In the genomic region with DNA sequence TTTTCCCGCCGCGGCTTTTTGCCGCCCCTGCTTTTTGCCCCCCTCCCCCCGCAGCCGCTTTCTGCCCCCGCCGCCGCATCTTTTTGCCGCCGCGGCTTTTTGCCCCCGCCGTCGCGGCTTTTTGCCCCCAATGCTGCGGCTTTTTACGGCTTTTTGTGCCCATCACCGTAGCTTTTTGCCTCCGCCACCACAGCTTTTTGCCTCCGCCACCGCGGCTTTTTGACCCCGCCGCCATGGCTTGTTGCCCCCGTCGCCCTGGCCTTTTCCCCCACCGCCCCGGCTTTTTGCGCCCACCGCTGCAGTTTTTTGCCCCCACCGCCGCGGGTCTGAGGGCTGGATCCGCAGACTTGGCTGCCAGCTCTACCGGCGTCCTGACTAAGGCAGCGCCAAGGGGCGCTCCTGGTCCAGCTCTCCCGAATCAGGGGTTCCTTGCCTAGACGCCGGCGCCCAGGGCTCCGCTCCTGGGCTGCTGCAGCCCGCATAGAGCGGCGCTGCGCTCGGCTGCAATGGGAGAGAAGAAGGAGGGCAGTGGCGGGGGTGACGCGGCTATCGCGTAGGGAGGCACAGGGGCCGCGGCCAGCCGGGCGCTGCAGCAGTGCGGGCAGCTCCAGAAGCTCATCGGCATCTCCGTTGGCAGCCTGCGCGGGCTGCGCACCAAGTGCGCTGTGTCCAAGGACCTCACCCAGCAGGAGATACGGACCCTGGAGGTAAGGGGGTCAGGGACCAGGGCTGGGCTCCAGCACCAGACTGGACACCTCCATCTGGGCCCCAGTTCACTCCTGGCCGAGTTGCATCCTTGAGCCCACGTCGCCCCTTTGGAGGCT, we compare ENCODE assay signal across 7 cellular contexts.
DNase-seq lines count a peak whose midpoint lies in the region; ATAC-seq, FAIRE-seq and TF ChIP-seq lines count a peak whose summit lies in the region.
"Not testable (repeated sequence)": the region's sequence is repeated elsewhere in the genome, so short reads cannot be mapped to it uniquely, and the experiment has no call there.

No MANE protein-coding gene starts in this region.

- not testable (repeated sequence) for TF ChIP-seq POLR2A in K562 (conservative IDR thresholded peaks at IDR 0.05); gastroesophageal sphincter (IDR thresholded peaks at IDR 0.05); stomach (IDR thresholded peaks at IDR 0.05)

- not testable (repeated sequence) for H3K4ac ChIP-seq in H9 (ENCODE audit: low read depth, low read length); neuronal stem cell (ENCODE audit: low read length)

- H3K9me3 ChIP-seq in H9 (ENCODE audit: control insufficient read depth, low read depth, low read length); SK-N-SH; K562 (replicated peaks; ENCODE audit: control insufficient read depth, insufficient read depth, low read depth, low read length); gastroesophageal sphincter; iPS-20b (ENCODE audit: insufficient read depth, low read depth, low read length); neuronal stem cell (replicated peaks in 1 of 2; ENCODE audit: control insufficient read depth in 2 of 2, insufficient read depth in 1 of 2, low read depth in 1 of 2, low read length in 2 of 2): not testable (repeated sequence)
- peaks cover 0 to 24% (median 15%) of the 10 kb centered on the region in 4 donors for H3K9me3 ChIP-seq in stomach

- intact Hi-C loops in K562 (cut with micrococcal nuclease); stomach (cut with DNase I; ENCODE audit: low total_unique reads): not testable (repeated sequence)

- FAIRE-seq in K562 (lab: Jason Lieb, UNC): not testable (repeated sequence)

- H3K4me1 Mint-ChIP-seq in H9: not testable (repeated sequence)

- WGBS in H9 (ENCODE audit: extremely low coverage, insufficient read length, low lambda C conversion rate): no CpG with 5 or more reads among the region's 69 CpGs
- 14% methylated on average over 52 of the region's 69 CpGs for WGBS in SK-N-SH (ENCODE audit: low lambda C conversion rate)
- 57% methylated on average over 34 of the region's 69 CpGs for WGBS in K562 (ENCODE audit: insufficient coverage, low coverage, missing lambda C conversion rate)
- 7 to 13% methylated on average over 31 to 35 of the region's 69 CpGs for WGBS in gastroesophageal sphincter (ENCODE audit: low coverage in 1 of 2), 2 donors
- no CpG with 5 or more reads among the region's 69 CpGs for WGBS in neuronal stem cell (ENCODE audit: extremely low coverage in 2 of 2, insufficient read length in 2 of 2, insufficient replicate concordance in 1 of 2), 2 donors
- WGBS in stomach, 5 donors: 8 to 19% (median 14%) methylated on average over 39 to 51 of the region's 69 CpGs

- H2BK12ac ChIP-seq in H9 (ENCODE audit: insufficient read length, low read depth, low read length); neuronal stem cell (ENCODE audit: low read length): not testable (repeated sequence)

- H3K9me1 ChIP-seq in K562 (ENCODE audit: control insufficient read depth, insufficient read depth, low read length): not testable (repeated sequence)

- H2BK120ac ChIP-seq in H9 (ENCODE audit: low read depth, low read length, poor library complexity, severe bottlenecking): not testable (repeated sequence)
- H2BK120ac ChIP-seq in neuronal stem cell (ENCODE audit: low read depth, low read length): peak overlapping the region; percentile 81

- H3K18ac ChIP-seq in H9 (ENCODE audit: insufficient read length, low read depth, low read length); neuronal stem cell (ENCODE audit: low read length): not testable (repeated sequence)

- not testable (repeated sequence) for H4K20me1 ChIP-seq in H9 (ENCODE audit: control insufficient read depth, insufficient read depth, insufficient read length); SK-N-SH (ENCODE audit: insufficient read depth); K562 (replicated peaks; ENCODE audit: control insufficient read depth, insufficient read depth, low read length)

- H3T11ph ChIP-seq in H9 (ENCODE audit: low read length): not testable (repeated sequence)

- not testable (repeated sequence) for H3K9me2 ChIP-seq in SK-N-SH

- peaks cover 38 to 49% of the 10 kb centered on the region in 2 experiments for H3K9me3 Mint-ChIP-seq in H9

- H3K36me3 Mint-ChIP-seq in H9 (ENCODE audit: insufficient read depth in 1 of 3, low read depth in 3 of 3): peaks cover 6 to 11% (median 10%) of the 10 kb centered on the region in 3 experiments

- not testable (repeated sequence) for H3K27ac ChIP-seq in H9 (ENCODE audit: insufficient read length, low read depth, low read length); SK-N-SH (ENCODE audit: low read depth in 2 of 2, low read length in 1 of 2); K562 (ENCODE audit: extremely low read depth, low read depth, low read length); gastroesophageal sphincter; iPS-20b (ENCODE audit: low read length); neuronal stem cell (replicated peaks; ENCODE audit: low read length); stomach

- not testable (repeated sequence) for H3K9ac ChIP-seq in H9 (ENCODE audit: extremely low read depth, insufficient read length, low read length); SK-N-SH; K562 (ENCODE audit: insufficient read depth in 1 of 2, low read depth in 2 of 2, low read length in 2 of 2); iPS-20b (ENCODE audit: low read depth, low read length); neuronal stem cell (ENCODE audit: low read depth, low read length, poor library complexity)

- H3K79me2 ChIP-seq in H9 (ENCODE audit: insufficient read depth, low read length); SK-N-SH (ENCODE audit: insufficient read depth); K562 (ENCODE audit: control insufficient read depth, insufficient read depth, low read length): not testable (repeated sequence)

- H3K27me3 ChIP-seq in H9 (ENCODE audit: insufficient read depth, low read length); K562 (ENCODE audit: control insufficient read depth in 2 of 2, insufficient read depth in 2 of 2, low read length in 2 of 2): not testable (repeated sequence)
- H3K27me3 ChIP-seq in SK-N-SH (ENCODE audit: insufficient read depth) (peaks cover 23% of the 10 kb centered on the region), gastroesophageal sphincter (peaks cover 55% of the 10 kb centered on the region), iPS-20b (ENCODE audit: insufficient read depth, low read length) (peaks cover 50% of the 10 kb centered on the region), neuronal stem cell (ENCODE audit: control insufficient read depth in 3 of 3, insufficient read depth in 3 of 3, low read depth in 1 of 3, low read length in 3 of 3) (peaks cover 0 to 16% (median 6%) of the 10 kb centered on the region in 3 experiments), stomach (peaks cover 18 to 57% (median 25%) of the 10 kb centered on the region in 3 donors)

- TF ChIP-seq EP300 in SK-N-SH (IDR thresholded peaks at IDR 0.05; ENCODE audit: borderline replicate concordance in 1 of 2, low read depth in 1 of 2, low read length in 1 of 2); K562 (IDR thresholded peaks at IDR 0.05; ENCODE audit: low read length); gastroesophageal sphincter (IDR thresholded peaks at IDR 0.05); stomach (IDR thresholded peaks at IDR 0.05): not testable (repeated sequence)

- H3F3A ChIP-seq in SK-N-SH (replicated peaks; ENCODE audit: insufficient read depth): not testable (repeated sequence)

- DNase-seq in H9 (peak; percentile 25), stomach (peak; percentile 26)
- not testable (repeated sequence) for DNase-seq in SK-N-SH; K562 (ENCODE audit: extremely low read depth in 1 of 4, low spot score in 3 of 4); neuronal stem cell (ENCODE audit: low spot score)

- not testable (repeated sequence) for H3K56ac ChIP-seq in H9 (ENCODE audit: insufficient read length, low read depth, low read length)

- H3K36me3 ChIP-seq in SK-N-SH (replicated peaks in 1 of 2; ENCODE audit: control insufficient read depth in 1 of 2, insufficient read depth in 2 of 2, low read length in 1 of 2); K562 (ENCODE audit: control insufficient read depth, insufficient read depth, low read length); gastroesophageal sphincter; iPS-20b (ENCODE audit: insufficient read depth, low read depth, low read length); neuronal stem cell (replicated peaks in 1 of 2; ENCODE audit: control insufficient read depth in 2 of 2, insufficient read depth in 2 of 2, low read length in 2 of 2); stomach: not testable (repeated sequence)

- not testable (repeated sequence) for H3K79me1 ChIP-seq in H9 (ENCODE audit: insufficient read depth, low read depth, low read length, poor library complexity, severe bottlenecking); neuronal stem cell (ENCODE audit: low read depth, low read length)

- not testable (repeated sequence) for H3K27me3 Mint-ChIP-seq in H9 (ENCODE audit: low read depth)

- not testable (repeated sequence) for H3K4me3 Mint-ChIP-seq in H9

- not testable (repeated sequence) for H3K4me2 ChIP-seq in H9 (ENCODE audit: insufficient read depth, insufficient read length, low read length); K562 (ENCODE audit: insufficient read depth, low read length)
- H3K4me2 ChIP-seq in SK-N-SH (peak overlapping the region; percentile 87; the same call in 1 of the 2 replicates), neuronal stem cell (ENCODE audit: insufficient read depth, low read length, poor library complexity, severe bottlenecking) (peak overlapping the region; percentile 69)

- not testable (repeated sequence) for H3K14ac ChIP-seq in H9 (ENCODE audit: insufficient read depth, low read length); neuronal stem cell (ENCODE audit: low read length)

- H4K5ac ChIP-seq in H9 (ENCODE audit: insufficient read length, low read depth, low read length): not testable (repeated sequence)

- H3K23ac ChIP-seq in H9 (ENCODE audit: insufficient read length, low read depth, low read length): not testable (repeated sequence)
- H3K23ac ChIP-seq in neuronal stem cell (ENCODE audit: low read depth, low read length, poor library complexity): peak overlapping the region; percentile 80

- H3K4me1 ChIP-seq in H9 (ENCODE audit: insufficient read depth, low read length); SK-N-SH (ENCODE audit: control insufficient read depth in 1 of 2, insufficient read depth in 2 of 2, low read depth in 1 of 2, low read length in 1 of 2); iPS-20b (ENCODE audit: insufficient read depth, low read length); neuronal stem cell (ENCODE audit: control insufficient read depth in 2 of 2, insufficient read depth in 1 of 2, low read depth in 1 of 2, low read length in 2 of 2): not testable (repeated sequence)
- peaks cover 0 to 14% of the 10 kb centered on the region in 2 experiments; a peak in 3 of 5 replicates for H3K4me1 ChIP-seq in K562 (replicated peaks in 1 of 2; ENCODE audit: control insufficient read depth in 2 of 2, insufficient read depth in 2 of 2, low read length in 2 of 2)
- H3K4me1 ChIP-seq in gastroesophageal sphincter: peaks cover 0 to 18% (median 12%) of the 10 kb centered on the region in 3 donors
- H3K4me1 ChIP-seq in stomach: peaks cover 12 to 15% (median 14%) of the 10 kb centered on the region in 4 donors

- TF ChIP-seq RAD21 in SK-N-SH (IDR thresholded peaks at IDR 0.05; ENCODE audit: low read length); K562 (CRISPR knock-in tag; conservative IDR thresholded peaks at IDR 0.05 in 1 of 2, IDR thresholded peaks at IDR 0.05 in 1 of 2): not testable (repeated sequence)

- not testable (repeated sequence) for H2BK20ac ChIP-seq in H9 (ENCODE audit: low read depth, low read length, poor library complexity, severe bottlenecking)

- H2BK15ac ChIP-seq in H9 (ENCODE audit: low read depth, low read length); neuronal stem cell (ENCODE audit: low read length): not testable (repeated sequence)

- not testable (repeated sequence) for H2AFZ ChIP-seq in H9 (ENCODE audit: low read length); SK-N-SH (ENCODE audit: low read depth); K562 (ENCODE audit: low read depth, low read length); neuronal stem cell (ENCODE audit: low read length)

- peak overlapping the region in 1 of 2 experiments; percentile 58; a peak in 1 of 4 replicates for H3K4me3 ChIP-seq in SK-N-SH (ENCODE audit: low read depth in 2 of 2, low read length in 1 of 2)
- H3K4me3 ChIP-seq in K562: peak overlapping the region; percentile 49; the same call in 1 of the 2 replicates
- H3K4me3 ChIP-seq in gastroesophageal sphincter: peak overlapping the region in 1 of 2 donors; percentile 50
- peak overlapping the region; percentile 33; the same call in 1 of the 2 replicates for H3K4me3 ChIP-seq in iPS-20b (ENCODE audit: low read length)
- H3K4me3 ChIP-seq in neuronal stem cell (ENCODE audit: low read length in 2 of 2): not testable (repeated sequence)
- H3K4me3 ChIP-seq in stomach: peak overlapping the region; percentile 30 to 45 (median 34)

- ATAC-seq in K562 (peak; percentile 36; the same call in 2 of the 3 replicates), gastroesophageal sphincter (peak; percentile 48)

- H3K23me2 ChIP-seq in H9 (ENCODE audit: insufficient read length, low read depth, low read length, poor library complexity, severe bottlenecking): not testable (repeated sequence)

- not testable (repeated sequence) for H4K91ac ChIP-seq in H9 (ENCODE audit: insufficient read length, low read depth, low read length); neuronal stem cell (ENCODE audit: low read depth, low read length, poor library complexity)

- H2AK5ac ChIP-seq in H9 (ENCODE audit: insufficient read length, low read length); neuronal stem cell (ENCODE audit: low read depth, low read length): not testable (repeated sequence)

- H2BK5ac ChIP-seq in H9 (ENCODE audit: insufficient read length, low read length): not testable (repeated sequence)
- peak overlapping the region; percentile 66 for H2BK5ac ChIP-seq in neuronal stem cell (ENCODE audit: low read length)

- not testable (repeated sequence) for H4K8ac ChIP-seq in H9 (replicated peaks; ENCODE audit: insufficient read length, low read depth, low read length); neuronal stem cell (ENCODE audit: low read depth, low read length)

- in situ Hi-C loops in K562 (cut with MboI): loop anchor here (25.0 kb wide), 1 partner anchor 1781 kb away; no protein-coding TSS in a partner anchor

- CTCF ChIA-PET in SK-N-SH (lab: Yijun Ruan, JAX); K562 (lab: Yijun Ruan, JAX; ENCODE audit: low intra/inter-chr PET ratio): not testable (repeated sequence)

- TF ChIP-seq CTCF in H9 (conservative IDR thresholded peaks at IDR 0.05); SK-N-SH (IDR thresholded peaks at IDR 0.05); K562 (IDR thresholded peaks at IDR 0.05 in 2 of 3, conservative IDR thresholded peaks at IDR 0.05 in 1 of 3; ENCODE audit: insufficient read depth in 2 of 3, low read depth in 1 of 3, low read length in 3 of 3); gastroesophageal sphincter (IDR thresholded peaks at IDR 0.05); stomach (IDR thresholded peaks at IDR 0.05): not testable (repeated sequence)

- H3K27ac Mint-ChIP-seq in H9: not testable (repeated sequence)

- POLR2A ChIA-PET in SK-N-SH (lab: Yijun Ruan, JAX); K562 (lab: Yijun Ruan, JAX): not testable (repeated sequence)

- BruUV-seq in K562 (replicated peaks; lab: Mats Ljungman, UMichigan): not testable (repeated sequence)
